ENCODE assay signal across 10 cellular contexts in genomic region chr2:109324859-109325258, GRCh38.
DNase-seq lines count a peak whose midpoint lies in the region; ATAC-seq, FAIRE-seq and TF ChIP-seq lines count a peak whose summit lies in the region.
"Had no signal": no experiment of that assay in that cellular context is flagged by ENCODE, and none has a peak within 500 bp of the region (broad histone marks: within the 10 kb centered on the region; RNA-seq: fewer than 3 reads in every experiment).

No MANE protein-coding gene starts in this region.

- no peak for TF ChIP-seq POLR2A in H54 (IDR thresholded peaks at IDR 0.05; ENCODE audit: low read depth, low read length)
- TF ChIP-seq POLR2A in stomach (IDR thresholded peaks at IDR 0.05): no peak

- H3K36me3 Mint-ChIP-seq in activated T-cell treated with anti-CD3 and anti-CD28 coated beads, Interleukin-2, amount 50 U/mL, for 4 hours (ENCODE audit: insufficient read depth): no peaks in the 10 kb centered on the region

- TF ChIP-seq EP300 in stomach (IDR thresholded peaks at IDR 0.05): peak; percentile 55

- no peak overlapping the region for H3K4me3 Mint-ChIP-seq in activated T-cell treated with anti-CD3 and anti-CD28 coated beads, Interleukin-2, amount 50 U/mL, for 4 hours

- H3K27ac ChIP-seq in stomach: peak overlapping the region in 4 of 5 donors; percentile 74 to 86 (median 82)

- no peak overlapping the region for H3K4me3 ChIP-seq in stomach

- H3K9me3 ChIP-seq in stomach: no peaks in the 10 kb centered on the region

- intact Hi-C loops in stomach (cut with DNase I; ENCODE audit: low total_unique reads): no loop called here

- no peaks in the 10 kb centered on the region for H3K27me3 ChIP-seq in stomach

- DNase-seq in H54 (ENCODE audit: insufficient read length, low spot score) (peak; percentile 45), brain pericyte (ENCODE audit: low read depth, low spot score) (peak; percentile 94), iris pigment epithelial cell (ENCODE audit: low read depth) (peak; percentile 99), stomach (no peak), NCI-H1048 (lab: John Stamatoyannopoulos, UW) (no peak), NCI-H187 (lab: John Stamatoyannopoulos, UW) (no peak)
- DNase-seq in activated T-cell treated with anti-CD3 and anti-CD28 coated beads, Interleukin-2, amount 50 U/mL, for 4 hours: no peak
- DNase-seq: activated gamma-delta T cell; stimulated activated CD4-positive, alpha-beta T cell treated with anti-CD3 and anti-CD28 coated beads, Interleukin-15, amount 100 ng/mL, for 24 hours had no signal

- peak; percentile 61 for FAIRE-seq in H54 (lab: Jason Lieb, UNC)

- no peak for ATAC-seq in activated T-cell treated with anti-CD3 and anti-CD28 coated beads, Interleukin-2, amount 50 U/mL, for 4 hours
- no peak for ATAC-seq in GM21381 (IDR thresholded peaks at IDR 0.05; ENCODE audit: unreplicated experiment)

- TF ChIP-seq CTCF in stomach (IDR thresholded peaks at IDR 0.05): no peak

- 61 to 79% (median 75%) methylated on average over 7 of the region's 7 CpGs for WGBS in stomach, 5 donors

- H3K4me1 Mint-ChIP-seq in activated T-cell treated with anti-CD3 and anti-CD28 coated beads, Interleukin-2, amount 50 U/mL, for 4 hours (ENCODE audit: low read depth): peaks cover 7% of the 10 kb centered on the region

- H3K27me3 Mint-ChIP-seq in activated T-cell treated with anti-CD3 and anti-CD28 coated beads, Interleukin-2, amount 50 U/mL, for 4 hours (ENCODE audit: low read depth): peaks cover 3% of the 10 kb centered on the region

- no peaks in the 10 kb centered on the region for H3K36me3 ChIP-seq in stomach

- H3K4me1 ChIP-seq in stomach: peaks cover 8 to 40% (median 30%) of the 10 kb centered on the region in 4 donors

- no peaks in the 10 kb centered on the region for H3K9me3 Mint-ChIP-seq in activated T-cell treated with anti-CD3 and anti-CD28 coated beads, Interleukin-2, amount 50 U/mL, for 4 hours

Comparison
In these comparisons a context has a peak if more than half of its experiments do, and no peak if none do; other contexts are left out.
1. DNase-seq: peak in H54 (single experiment), brain pericyte (single experiment) and iris pigment epithelial cell (single experiment); none in stomach (single experiment), NCI-H1048 (single experiment), activated T-cell treated with anti-CD3 and anti-CD28 coated beads, Interleukin-2, amount 50 U/mL, for 4 hours (single experiment) and NCI-H187 (0 of 2).